ENCODE assay signal across 14 cellular contexts in genomic region chr14:44732144-44732543, GRCh38.
DNase-seq lines count a peak whose midpoint lies in the region; ATAC-seq and TF ChIP-seq lines count a peak whose summit lies in the region.
"Had no signal": no experiment of that assay in that cellular context is flagged by ENCODE, and none has a peak within 500 bp of the region (broad histone marks: within the 10 kb centered on the region; RNA-seq: fewer than 3 reads in every experiment).

No MANE protein-coding gene starts in this region.

- H3K4me1 Mint-ChIP-seq in activated naive CD8-positive, alpha-beta T cell treated with anti-CD3 and anti-CD28 coated beads, Interleukin-2, amount 10 ng/mL, durations not matched to agents 7 days and 5 days, result no peaks in the 10 kb centered on the region
- no peaks in the 10 kb centered on the region for H3K4me1 Mint-ChIP-seq in activated naive CD8-positive, alpha-beta T cell treated with anti-CD3 and anti-CD28 coated beads for 36 hours
- H3K4me1 Mint-ChIP-seq in HFFc6 (ENCODE audit: low read depth), result no peaks in the 10 kb centered on the region
- H3K4me1 Mint-ChIP-seq: B cell had no signal

- H3K36me3 Mint-ChIP-seq in activated naive CD8-positive, alpha-beta T cell treated with anti-CD3 and anti-CD28 coated beads, Interleukin-2, amount 10 ng/mL, durations not matched to agents 7 days and 5 days, result no peaks in the 10 kb centered on the region
- H3K36me3 Mint-ChIP-seq in activated naive CD8-positive, alpha-beta T cell treated with anti-CD3 and anti-CD28 coated beads for 36 hours, result no peaks in the 10 kb centered on the region
- H3K36me3 Mint-ChIP-seq in HFFc6 (ENCODE audit: low read depth), result no peaks in the 10 kb centered on the region
- H3K36me3 Mint-ChIP-seq: CD8-positive, alpha-beta T cell had no signal

- H3K27me3 Mint-ChIP-seq in activated naive CD8-positive, alpha-beta T cell treated with anti-CD3 and anti-CD28 coated beads, Interleukin-2, amount 10 ng/mL, durations not matched to agents 7 days and 5 days, result no peaks in the 10 kb centered on the region
- H3K27me3 Mint-ChIP-seq in activated naive CD8-positive, alpha-beta T cell treated with anti-CD3 and anti-CD28 coated beads for 36 hours, result peaks cover 11% of the 10 kb centered on the region
- no peaks in the 10 kb centered on the region for H3K27me3 Mint-ChIP-seq in HFFc6 (ENCODE audit: insufficient read depth)
- H3K27me3 Mint-ChIP-seq: B cell had no signal

- peak overlapping the region; percentile 21 for H3K27ac Mint-ChIP-seq in activated naive CD8-positive, alpha-beta T cell treated with anti-CD3 and anti-CD28 coated beads, Interleukin-2, amount 10 ng/mL, durations not matched to agents 7 days and 5 days
- H3K27ac Mint-ChIP-seq in activated naive CD8-positive, alpha-beta T cell treated with anti-CD3 and anti-CD28 coated beads for 36 hours, result no peak overlapping the region
- no peak overlapping the region for H3K27ac Mint-ChIP-seq in HFFc6
- H3K27ac Mint-ChIP-seq: B cell; CD8-positive, alpha-beta T cell had no signal

- H3K9me3 Mint-ChIP-seq in activated naive CD8-positive, alpha-beta T cell treated with anti-CD3 and anti-CD28 coated beads, Interleukin-2, amount 10 ng/mL, durations not matched to agents 7 days and 5 days, result no peaks in the 10 kb centered on the region
- no peaks in the 10 kb centered on the region for H3K9me3 Mint-ChIP-seq in activated naive CD8-positive, alpha-beta T cell treated with anti-CD3 and anti-CD28 coated beads for 36 hours
- peaks cover 40% of the 10 kb centered on the region for H3K9me3 Mint-ChIP-seq in HFFc6
- H3K9me3 Mint-ChIP-seq: GM23338 had no signal

- POLR2A ChIA-PET in activated naive CD8-positive, alpha-beta T cell treated with anti-CD3 and anti-CD28 coated beads, Interleukin-2, amount 10 ng/mL, durations not matched to agents 7 days and 5 days (lab: Charles Lee), result no interaction called here

- TF ChIP-seq CTCF in HFFc6 (IDR thresholded peaks at IDR 0.05), result no peak

- no peak for ATAC-seq in activated naive CD8-positive, alpha-beta T cell treated with anti-CD3 and anti-CD28 coated beads, Interleukin-2, amount 10 ng/mL, durations not matched to agents 7 days and 5 days (ENCODE audit: low read depth)
- no peak for ATAC-seq in GM21737 (IDR thresholded peaks at IDR 0.05; ENCODE audit: unreplicated experiment)
- ATAC-seq: CD8-positive, alpha-beta T cell; GM23338 had no signal

- no peak for DNase-seq in activated naive CD8-positive, alpha-beta T cell treated with anti-CD3 and anti-CD28 coated beads, Interleukin-2, amount 10 ng/mL, durations not matched to agents 7 days and 5 days
- no peak for DNase-seq in activated naive CD8-positive, alpha-beta T cell treated with anti-CD3 and anti-CD28 coated beads for 36 hours
- DNase-seq in NCI-H446 treated with DMSO at 0.1 percent for 48 hours (lab: John Stamatoyannopoulos, UW) (peak; percentile 27), left kidney (ENCODE audit: low read depth, low spot score) (peak; percentile 12), HFFc6 (no peak)
- DNase-seq: CD8-positive, alpha-beta T cell; DMS 273 treated with DMSO at 0.1 percent for 48 hours; DMS53; GDM1; HCEC 1CT; IMR-90 had no signal

- no peak overlapping the region for H3K4me3 Mint-ChIP-seq in activated naive CD8-positive, alpha-beta T cell treated with anti-CD3 and anti-CD28 coated beads, Interleukin-2, amount 10 ng/mL, durations not matched to agents 7 days and 5 days
- no peak overlapping the region for H3K4me3 Mint-ChIP-seq in activated naive CD8-positive, alpha-beta T cell treated with anti-CD3 and anti-CD28 coated beads for 36 hours
- H3K4me3 Mint-ChIP-seq in HFFc6, result no peak overlapping the region
- H3K4me3 Mint-ChIP-seq: B cell; CD8-positive, alpha-beta T cell; GM23338 had no signal

Comparison
In these comparisons a context has a peak if more than half of its experiments do, and no peak if none do; other contexts are left out.
1. DNase-seq: peak in NCI-H446 treated with DMSO at 0.1 percent for 48 hours (single experiment) and left kidney (single experiment); none in activated naive CD8-positive, alpha-beta T cell treated with anti-CD3 and anti-CD28 coated beads, Interleukin-2, amount 10 ng/mL, durations not matched to agents 7 days and 5 days (single experiment), activated naive CD8-positive, alpha-beta T cell treated with anti-CD3 and anti-CD28 coated beads for 36 hours (single experiment) and HFFc6 (single experiment).